In the genomic region with DNA sequence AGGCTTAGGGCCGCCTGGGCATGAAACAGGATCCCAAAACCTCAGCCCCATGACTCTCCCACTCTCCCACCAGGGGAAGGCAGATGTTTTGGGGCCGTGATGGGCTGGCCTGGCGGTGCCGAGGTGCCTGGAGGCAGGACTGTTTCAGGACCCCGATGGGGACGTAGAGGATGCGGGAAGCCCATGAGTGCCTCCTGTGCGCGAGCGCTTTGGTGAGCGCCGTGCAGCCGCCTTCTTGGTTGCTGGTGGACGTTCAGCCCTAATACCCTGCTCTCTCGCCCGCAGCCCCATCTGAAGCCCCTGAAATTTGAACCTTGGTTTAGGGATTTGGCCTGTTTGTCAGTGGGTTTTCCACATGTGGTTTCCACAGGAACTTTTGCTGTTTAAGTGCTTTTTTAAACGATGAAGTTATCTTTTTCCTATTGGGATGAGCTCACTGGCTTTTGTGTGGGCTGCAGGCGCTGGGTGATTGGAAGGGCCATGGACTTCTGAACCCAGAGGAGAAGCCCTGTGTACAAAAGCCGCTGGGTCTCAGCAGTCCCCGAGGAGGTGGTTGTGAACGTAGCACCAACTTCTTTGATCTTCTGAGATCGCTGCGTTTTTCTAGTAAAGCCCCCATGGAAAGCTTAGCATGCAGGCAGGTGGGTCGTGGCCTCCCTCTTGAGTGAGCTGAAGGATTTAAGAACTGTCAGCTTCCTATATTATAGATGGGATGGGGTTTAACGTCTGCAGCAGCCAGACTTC, we compare ENCODE assay signal across 1 cellular context.
TF ChIP-seq lines count a peak whose summit lies in the region.
"Not testable (repeated sequence)": the region's sequence is repeated elsewhere in the genome, so short reads cannot be mapped to it uniquely, and the experiment has no call there.

No MANE protein-coding gene starts in this region.

TF ChIP-seq in HepG2, 621 proteins besides CTCF, POLR2A, EP300 and RAD21 (continues in another document):
- TF ChIP-seq CHD4 (IDR thresholded peaks at IDR 0.05; ENCODE audit: borderline replicate concordance, low read length) = 0 out of 2 replicates have a peak, but pooled peaks have one; percentile 47
- TF ChIP-seq, protein P1, sequence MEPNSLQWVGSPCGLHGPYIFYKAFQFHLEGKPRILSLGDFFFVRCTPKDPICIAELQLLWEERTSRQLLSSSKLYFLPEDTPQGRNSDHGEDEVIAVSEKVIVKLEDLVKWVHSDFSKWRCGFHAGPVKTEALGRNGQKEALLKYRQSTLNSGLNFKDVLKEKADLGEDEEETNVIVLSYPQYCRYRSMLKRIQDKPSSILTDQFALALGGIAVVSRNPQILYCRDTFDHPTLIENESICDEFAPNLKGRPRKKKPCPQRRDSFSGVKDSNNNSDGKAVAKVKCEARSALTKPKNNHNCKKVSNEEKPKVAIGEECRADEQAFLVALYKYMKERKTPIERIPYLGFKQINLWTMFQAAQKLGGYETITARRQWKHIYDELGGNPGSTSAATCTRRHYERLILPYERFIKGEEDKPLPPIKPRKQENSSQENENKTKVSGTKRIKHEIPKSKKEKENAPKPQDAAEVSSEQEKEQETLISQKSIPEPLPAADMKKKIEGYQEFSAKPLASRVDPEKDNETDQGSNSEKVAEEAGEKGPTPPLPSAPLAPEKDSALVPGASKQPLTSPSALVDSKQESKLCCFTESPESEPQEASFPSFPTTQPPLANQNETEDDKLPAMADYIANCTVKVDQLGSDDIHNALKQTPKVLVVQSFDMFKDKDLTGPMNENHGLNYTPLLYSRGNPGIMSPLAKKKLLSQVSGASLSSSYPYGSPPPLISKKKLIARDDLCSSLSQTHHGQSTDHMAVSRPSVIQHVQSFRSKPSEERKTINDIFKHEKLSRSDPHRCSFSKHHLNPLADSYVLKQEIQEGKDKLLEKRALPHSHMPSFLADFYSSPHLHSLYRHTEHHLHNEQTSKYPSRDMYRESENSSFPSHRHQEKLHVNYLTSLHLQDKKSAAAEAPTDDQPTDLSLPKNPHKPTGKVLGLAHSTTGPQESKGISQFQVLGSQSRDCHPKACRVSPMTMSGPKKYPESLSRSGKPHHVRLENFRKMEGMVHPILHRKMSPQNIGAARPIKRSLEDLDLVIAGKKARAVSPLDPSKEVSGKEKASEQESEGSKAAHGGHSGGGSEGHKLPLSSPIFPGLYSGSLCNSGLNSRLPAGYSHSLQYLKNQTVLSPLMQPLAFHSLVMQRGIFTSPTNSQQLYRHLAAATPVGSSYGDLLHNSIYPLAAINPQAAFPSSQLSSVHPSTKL (CRISPR knock-in tag; IDR thresholded peaks at IDR 0.05) = 0 out of 2 replicates have a peak, but pooled peaks have one; percentile 16
- TF ChIP-seq ZNF792 (CRISPR knock-in tag; IDR thresholded peaks at IDR 0.05) = peak; percentile 18; the same call in 1 of the 2 replicates
- TF ChIP-seq MIER3 (CRISPR knock-in tag; IDR thresholded peaks at IDR 0.05; ENCODE audit: borderline replicate concordance) = peak; percentile 14; the same call in 1 of the 2 replicates
- TF ChIP-seq, protein P2, sequence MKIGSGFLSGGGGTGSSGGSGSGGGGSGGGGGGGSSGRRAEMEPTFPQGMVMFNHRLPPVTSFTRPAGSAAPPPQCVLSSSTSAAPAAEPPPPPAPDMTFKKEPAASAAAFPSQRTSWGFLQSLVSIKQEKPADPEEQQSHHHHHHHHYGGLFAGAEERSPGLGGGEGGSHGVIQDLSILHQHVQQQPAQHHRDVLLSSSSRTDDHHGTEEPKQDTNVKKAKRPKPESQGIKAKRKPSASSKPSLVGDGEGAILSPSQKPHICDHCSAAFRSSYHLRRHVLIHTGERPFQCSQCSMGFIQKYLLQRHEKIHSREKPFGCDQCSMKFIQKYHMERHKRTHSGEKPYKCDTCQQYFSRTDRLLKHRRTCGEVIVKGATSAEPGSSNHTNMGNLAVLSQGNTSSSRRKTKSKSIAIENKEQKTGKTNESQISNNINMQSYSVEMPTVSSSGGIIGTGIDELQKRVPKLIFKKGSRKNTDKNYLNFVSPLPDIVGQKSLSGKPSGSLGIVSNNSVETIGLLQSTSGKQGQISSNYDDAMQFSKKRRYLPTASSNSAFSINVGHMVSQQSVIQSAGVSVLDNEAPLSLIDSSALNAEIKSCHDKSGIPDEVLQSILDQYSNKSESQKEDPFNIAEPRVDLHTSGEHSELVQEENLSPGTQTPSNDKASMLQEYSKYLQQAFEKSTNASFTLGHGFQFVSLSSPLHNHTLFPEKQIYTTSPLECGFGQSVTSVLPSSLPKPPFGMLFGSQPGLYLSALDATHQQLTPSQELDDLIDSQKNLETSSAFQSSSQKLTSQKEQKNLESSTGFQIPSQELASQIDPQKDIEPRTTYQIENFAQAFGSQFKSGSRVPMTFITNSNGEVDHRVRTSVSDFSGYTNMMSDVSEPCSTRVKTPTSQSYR (CRISPR knock-in tag; IDR thresholded peaks at IDR 0.05; ENCODE audit: borderline replicate concordance) = peak; percentile 3; the same call in 1 of the 2 replicates
- not testable (repeated sequence) for TF ChIP-seq FOXP1, LCORL (IDR thresholded peaks at IDR 0.05)
- TF ChIP-seq FOXP1 (CRISPR knock-in tag; IDR thresholded peaks at IDR 0.05) = 0 out of 2 replicates have a peak, but pooled peaks have one; percentile 10
- 0 out of 2 replicates have a peak, but pooled peaks have one; percentile 11 for TF ChIP-seq LCORL (CRISPR knock-in tag; IDR thresholded peaks at IDR 0.05)
- 0 out of 2 replicates have a peak, but pooled peaks have one; percentile 42 for TF ChIP-seq ZNF232 (CRISPR knock-in tag; IDR thresholded peaks at IDR 0.05; ENCODE audit: borderline replicate concordance)
- TF ChIP-seq, protein P3, sequence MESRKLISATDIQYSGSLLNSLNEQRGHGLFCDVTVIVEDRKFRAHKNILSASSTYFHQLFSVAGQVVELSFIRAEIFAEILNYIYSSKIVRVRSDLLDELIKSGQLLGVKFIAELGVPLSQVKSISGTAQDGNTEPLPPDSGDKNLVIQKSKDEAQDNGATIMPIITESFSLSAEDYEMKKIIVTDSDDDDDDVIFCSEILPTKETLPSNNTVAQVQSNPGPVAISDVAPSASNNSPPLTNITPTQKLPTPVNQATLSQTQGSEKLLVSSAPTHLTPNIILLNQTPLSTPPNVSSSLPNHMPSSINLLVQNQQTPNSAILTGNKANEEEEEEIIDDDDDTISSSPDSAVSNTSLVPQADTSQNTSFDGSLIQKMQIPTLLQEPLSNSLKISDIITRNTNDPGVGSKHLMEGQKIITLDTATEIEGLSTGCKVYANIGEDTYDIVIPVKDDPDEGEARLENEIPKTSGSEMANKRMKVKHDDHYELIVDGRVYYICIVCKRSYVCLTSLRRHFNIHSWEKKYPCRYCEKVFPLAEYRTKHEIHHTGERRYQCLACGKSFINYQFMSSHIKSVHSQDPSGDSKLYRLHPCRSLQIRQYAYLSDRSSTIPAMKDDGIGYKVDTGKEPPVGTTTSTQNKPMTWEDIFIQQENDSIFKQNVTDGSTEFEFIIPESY (CRISPR knock-in tag; IDR thresholded peaks at IDR 0.05) = peak; percentile 95
- TF ChIP-seq DMAP1 (CRISPR knock-in tag; IDR thresholded peaks at IDR 0.05) = peak; percentile 24; the same call in 1 of the 2 replicates
- TF ChIP-seq ARID2 (CRISPR knock-in tag; IDR thresholded peaks at IDR 0.05; ENCODE audit: borderline replicate concordance) = 0 out of 2 replicates have a peak, but pooled peaks have one; percentile 7
- 0 out of 2 replicates have a peak, but pooled peaks have one; percentile 9 for TF ChIP-seq ARNT2 (CRISPR knock-in tag; IDR thresholded peaks at IDR 0.05; ENCODE audit: low read depth)
- TF ChIP-seq ZNF441 (CRISPR knock-in tag; IDR thresholded peaks at IDR 0.05; ENCODE audit: borderline replicate concordance) = peak; percentile 47; the same call in 1 of the 2 replicates
- TF ChIP-seq ZC3H13 (CRISPR knock-in tag; IDR thresholded peaks at IDR 0.05) = 0 out of 2 replicates have a peak, but pooled peaks have one; percentile 3
- TF ChIP-seq, protein P4, sequence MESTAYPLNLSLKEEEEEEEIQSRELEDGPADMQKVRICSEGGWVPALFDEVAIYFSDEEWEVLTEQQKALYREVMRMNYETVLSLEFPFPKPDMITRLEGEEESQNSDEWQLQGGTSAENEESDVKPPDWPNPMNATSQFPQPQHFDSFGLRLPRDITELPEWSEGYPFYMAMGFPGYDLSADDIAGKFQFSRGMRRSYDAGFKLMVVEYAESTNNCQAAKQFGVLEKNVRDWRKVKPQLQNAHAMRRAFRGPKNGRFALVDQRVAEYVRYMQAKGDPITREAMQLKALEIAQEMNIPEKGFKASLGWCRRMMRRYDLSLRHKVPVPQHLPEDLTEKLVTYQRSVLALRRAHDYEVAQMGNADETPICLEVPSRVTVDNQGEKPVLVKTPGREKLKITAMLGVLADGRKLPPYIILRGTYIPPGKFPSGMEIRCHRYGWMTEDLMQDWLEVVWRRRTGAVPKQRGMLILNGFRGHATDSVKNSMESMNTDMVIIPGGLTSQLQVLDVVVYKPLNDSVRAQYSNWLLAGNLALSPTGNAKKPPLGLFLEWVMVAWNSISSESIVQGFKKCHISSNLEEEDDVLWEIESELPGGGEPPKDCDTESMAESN (CRISPR knock-in tag; conservative IDR thresholded peaks at IDR 0.05) = 0 out of 2 replicates have a peak, but pooled peaks have one; percentile 20
- peak; percentile 45; the same call in 1 of the 2 replicates for TF ChIP-seq MYC (CRISPR knock-in tag; IDR thresholded peaks at IDR 0.05; ENCODE audit: borderline replicate concordance)
- TF ChIP-seq GATAD2A (CRISPR knock-in tag; IDR thresholded peaks at IDR 0.05) = peak; percentile 27; the same call in 1 of the 2 replicates
- TF ChIP-seq, protein P5, sequence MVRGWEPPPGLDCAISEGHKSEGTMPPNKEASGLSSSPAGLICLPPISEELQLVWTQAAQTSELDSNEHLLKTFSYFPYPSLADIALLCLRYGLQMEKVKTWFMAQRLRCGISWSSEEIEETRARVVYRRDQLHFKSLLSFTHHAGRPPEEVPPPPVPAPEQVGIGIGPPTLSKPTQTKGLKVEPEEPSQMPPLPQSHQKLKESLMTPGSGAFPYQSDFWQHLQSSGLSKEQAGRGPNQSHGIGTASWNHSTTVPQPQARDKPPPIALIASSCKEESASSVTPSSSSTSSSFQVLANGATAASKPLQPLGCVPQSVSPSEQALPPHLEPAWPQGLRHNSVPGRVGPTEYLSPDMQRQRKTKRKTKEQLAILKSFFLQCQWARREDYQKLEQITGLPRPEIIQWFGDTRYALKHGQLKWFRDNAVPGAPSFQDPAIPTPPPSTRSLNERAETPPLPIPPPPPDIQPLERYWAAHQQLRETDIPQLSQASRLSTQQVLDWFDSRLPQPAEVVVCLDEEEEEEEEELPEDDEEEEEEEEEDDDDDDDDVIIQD (CRISPR knock-in tag; IDR thresholded peaks at IDR 0.05; ENCODE audit: low read depth) = 0 out of 2 replicates have a peak, but pooled peaks have one; percentile 1
- TF ChIP-seq, protein P6, sequence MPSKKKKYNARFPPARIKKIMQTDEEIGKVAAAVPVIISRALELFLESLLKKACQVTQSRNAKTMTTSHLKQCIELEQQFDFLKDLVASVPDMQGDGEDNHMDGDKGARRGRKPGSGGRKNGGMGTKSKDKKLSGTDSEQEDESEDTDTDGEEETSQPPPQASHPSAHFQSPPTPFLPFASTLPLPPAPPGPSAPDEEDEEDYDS (CRISPR knock-in tag; IDR thresholded peaks at IDR 0.05) = peak; percentile 83
- 0 out of 2 replicates have a peak, but pooled peaks have one; percentile 24 for TF ChIP-seq NCOA2 (CRISPR knock-in tag; IDR thresholded peaks at IDR 0.05)
- 0 out of 2 replicates have a peak, but pooled peaks have one; percentile 12 for TF ChIP-seq ZMAT3 (CRISPR knock-in tag; conservative IDR thresholded peaks at IDR 0.05)
- TF ChIP-seq ZBTB38 (CRISPR knock-in tag; IDR thresholded peaks at IDR 0.05) = peak; percentile 77; the same call in 1 of the 2 replicates
- peak; percentile 36 for TF ChIP-seq ASH2L (IDR thresholded peaks at IDR 0.05; ENCODE audit: insufficient read length, low read depth, low read length)
- 0 out of 2 replicates have a peak, but pooled peaks have one; percentile 20 for TF ChIP-seq ZFP36L1 (CRISPR knock-in tag; IDR thresholded peaks at IDR 0.05)
- TF ChIP-seq, protein P7, sequence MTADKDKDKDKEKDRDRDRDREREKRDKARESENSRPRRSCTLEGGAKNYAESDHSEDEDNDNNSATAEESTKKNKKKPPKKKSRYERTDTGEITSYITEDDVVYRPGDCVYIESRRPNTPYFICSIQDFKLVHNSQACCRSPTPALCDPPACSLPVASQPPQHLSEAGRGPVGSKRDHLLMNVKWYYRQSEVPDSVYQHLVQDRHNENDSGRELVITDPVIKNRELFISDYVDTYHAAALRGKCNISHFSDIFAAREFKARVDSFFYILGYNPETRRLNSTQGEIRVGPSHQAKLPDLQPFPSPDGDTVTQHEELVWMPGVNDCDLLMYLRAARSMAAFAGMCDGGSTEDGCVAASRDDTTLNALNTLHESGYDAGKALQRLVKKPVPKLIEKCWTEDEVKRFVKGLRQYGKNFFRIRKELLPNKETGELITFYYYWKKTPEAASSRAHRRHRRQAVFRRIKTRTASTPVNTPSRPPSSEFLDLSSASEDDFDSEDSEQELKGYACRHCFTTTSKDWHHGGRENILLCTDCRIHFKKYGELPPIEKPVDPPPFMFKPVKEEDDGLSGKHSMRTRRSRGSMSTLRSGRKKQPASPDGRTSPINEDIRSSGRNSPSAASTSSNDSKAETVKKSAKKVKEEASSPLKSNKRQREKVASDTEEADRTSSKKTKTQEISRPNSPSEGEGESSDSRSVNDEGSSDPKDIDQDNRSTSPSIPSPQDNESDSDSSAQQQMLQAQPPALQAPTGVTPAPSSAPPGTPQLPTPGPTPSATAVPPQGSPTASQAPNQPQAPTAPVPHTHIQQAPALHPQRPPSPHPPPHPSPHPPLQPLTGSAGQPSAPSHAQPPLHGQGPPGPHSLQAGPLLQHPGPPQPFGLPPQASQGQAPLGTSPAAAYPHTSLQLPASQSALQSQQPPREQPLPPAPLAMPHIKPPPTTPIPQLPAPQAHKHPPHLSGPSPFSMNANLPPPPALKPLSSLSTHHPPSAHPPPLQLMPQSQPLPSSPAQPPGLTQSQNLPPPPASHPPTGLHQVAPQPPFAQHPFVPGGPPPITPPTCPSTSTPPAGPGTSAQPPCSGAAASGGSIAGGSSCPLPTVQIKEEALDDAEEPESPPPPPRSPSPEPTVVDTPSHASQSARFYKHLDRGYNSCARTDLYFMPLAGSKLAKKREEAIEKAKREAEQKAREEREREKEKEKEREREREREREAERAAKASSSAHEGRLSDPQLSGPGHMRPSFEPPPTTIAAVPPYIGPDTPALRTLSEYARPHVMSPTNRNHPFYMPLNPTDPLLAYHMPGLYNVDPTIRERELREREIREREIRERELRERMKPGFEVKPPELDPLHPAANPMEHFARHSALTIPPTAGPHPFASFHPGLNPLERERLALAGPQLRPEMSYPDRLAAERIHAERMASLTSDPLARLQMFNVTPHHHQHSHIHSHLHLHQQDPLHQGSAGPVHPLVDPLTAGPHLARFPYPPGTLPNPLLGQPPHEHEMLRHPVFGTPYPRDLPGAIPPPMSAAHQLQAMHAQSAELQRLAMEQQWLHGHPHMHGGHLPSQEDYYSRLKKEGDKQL (CRISPR knock-in tag; IDR thresholded peaks at IDR 0.05; ENCODE audit: low read depth) = 0 out of 2 replicates have a peak, but pooled peaks have one; percentile 11
- peak; percentile 67 for TF ChIP-seq POLR2G (IDR thresholded peaks at IDR 0.05; ENCODE audit: low read depth, low read length)
- 0 out of 2 replicates have a peak, but pooled peaks have one; percentile 11 for TF ChIP-seq CBFB (CRISPR knock-in tag; IDR thresholded peaks at IDR 0.05)
- TF ChIP-seq HOXA5 (CRISPR knock-in tag; IDR thresholded peaks at IDR 0.05) = 0 out of 2 replicates have a peak, but pooled peaks have one; percentile 12
- TF ChIP-seq KMT2A (CRISPR knock-in tag; IDR thresholded peaks at IDR 0.05) = peak; percentile 10; the same call in 1 of the 2 replicates
- peak; percentile 37 for TF ChIP-seq FOXA3 (CRISPR knock-in tag; IDR thresholded peaks at IDR 0.05)
- peak; percentile 22; the same call in 1 of the 2 replicates for TF ChIP-seq ERF (CRISPR knock-in tag; IDR thresholded peaks at IDR 0.05)
- peak; percentile 72; the same call in 1 of the 2 replicates for TF ChIP-seq HOXA3 (CRISPR knock-in tag; IDR thresholded peaks at IDR 0.05)
- 0 out of 2 replicates have a peak, but pooled peaks have one; percentile 0 for TF ChIP-seq KLF6 (CRISPR knock-in tag; IDR thresholded peaks at IDR 0.05)
- TF ChIP-seq ZSCAN20 (CRISPR knock-in tag; IDR thresholded peaks at IDR 0.05; ENCODE audit: borderline replicate concordance) = 0 out of 2 replicates have a peak, but pooled peaks have one; percentile 42
